ENCODE assay signal across 10 cellular contexts in the genomic region with DNA sequence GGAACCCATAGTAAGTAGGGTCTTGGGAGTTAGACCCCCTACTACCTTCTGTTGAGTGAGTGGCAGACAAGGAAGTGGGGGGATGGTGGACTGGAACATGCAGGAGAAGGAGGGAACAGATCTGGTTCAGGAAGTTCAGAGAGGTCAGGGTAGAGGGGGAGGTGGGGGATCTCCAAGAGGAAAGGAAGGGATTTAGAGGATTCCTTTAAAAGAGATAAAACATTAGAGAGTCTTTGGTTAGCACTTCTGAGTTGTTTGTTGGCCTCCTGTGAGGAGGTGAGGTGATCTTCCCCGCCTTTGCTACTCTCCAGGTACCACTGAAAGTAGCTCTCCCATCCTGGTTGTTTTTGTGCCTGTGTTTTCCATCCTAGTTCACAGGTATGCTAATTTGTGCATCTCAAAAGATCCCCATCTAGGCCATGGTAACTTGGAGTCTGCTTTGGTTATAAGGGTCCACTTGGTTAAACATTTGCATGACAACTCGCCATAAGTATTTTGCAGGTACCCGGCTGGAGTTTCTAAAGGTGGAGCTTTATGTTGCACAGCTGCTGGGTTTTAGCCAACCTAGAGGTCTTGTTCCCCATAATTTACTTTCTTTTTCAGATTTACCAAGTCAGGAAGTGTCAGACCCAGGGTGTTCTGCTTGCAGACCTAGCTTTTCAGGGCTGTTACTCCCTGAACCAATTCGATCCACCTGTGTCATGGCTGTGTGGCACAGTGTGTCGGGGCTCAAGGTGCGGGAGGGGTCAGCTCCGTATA.
DNase-seq lines count a peak whose midpoint lies in the region; ATAC-seq and TF ChIP-seq lines count a peak whose summit lies in the region.
"Had no signal": no experiment of that assay in that cellular context is flagged by ENCODE, and none has a peak within 500 bp of the region (broad histone marks: within the 10 kb centered on the region; RNA-seq: fewer than 3 reads in every experiment).

No MANE protein-coding gene starts in this region.

- 75 to 88% methylated on average over 3 to 4 of the region's 7 CpGs for WGBS in esophagus squamous epithelium, 2 donors

- H3K9me3 Mint-ChIP-seq in activated T-helper 2 cell treated with anti-CD3 and anti-CD28 coated beads, Interferon-gamma antibody, Interleukin-2, Interleukin-4, amounts not matched to agents 10 μg/mL and 5 μg/mL and 100 μg/mL, durations not matched to agents 14 hours and 24 hours and 36 hours = peaks cover 6% of the 10 kb centered on the region

- H3K4me1 ChIP-seq in esophagus squamous epithelium = no peaks in the 10 kb centered on the region
- H3K4me1 ChIP-seq in breast epithelium = no peaks in the 10 kb centered on the region

- DNase-seq in GM12864 (ENCODE audit: low read depth) (peak; percentile 92), esophagus squamous epithelium (lab: John Stamatoyannopoulos, UW) (no peak), SIG-M5 treated with dmso at 0.1 percent for 504 hours (lab: John Stamatoyannopoulos, UW; ENCODE audit: unreplicated experiment) (no peak), breast epithelium (ENCODE audit: low spot score in 2 of 2) (no peak), posterior cingulate gyrus (no peak)
- no peak for DNase-seq in activated T-helper 2 cell treated with anti-CD3 and anti-CD28 coated beads, Interferon-gamma antibody, Interleukin-2, Interleukin-4, amounts not matched to agents 10 μg/mL and 5 μg/mL and 100 μg/mL, durations not matched to agents 14 hours and 24 hours and 36 hours (ENCODE audit: low spot score)
- DNase-seq: SIG-M5 had no signal

- peaks cover 41% of the 10 kb centered on the region for H3K4me1 Mint-ChIP-seq in activated T-helper 2 cell treated with anti-CD3 and anti-CD28 coated beads, Interferon-gamma antibody, Interleukin-2, Interleukin-4, amounts not matched to agents 10 μg/mL and 5 μg/mL and 100 μg/mL, durations not matched to agents 14 hours and 24 hours and 36 hours (ENCODE audit: low read depth)

- H3K27me3 Mint-ChIP-seq in activated T-helper 2 cell treated with anti-CD3 and anti-CD28 coated beads, Interferon-gamma antibody, Interleukin-2, Interleukin-4, amounts not matched to agents 10 μg/mL and 5 μg/mL and 100 μg/mL, durations not matched to agents 14 hours and 24 hours and 36 hours (ENCODE audit: low read depth) = no peaks in the 10 kb centered on the region

- H3K9me3 ChIP-seq in esophagus squamous epithelium = no peaks in the 10 kb centered on the region
- H3K9me3 ChIP-seq in breast epithelium = no peaks in the 10 kb centered on the region

- H3K4me3 ChIP-seq in GM12864 (ENCODE audit: low read depth, low read length) (peak overlapping the region; percentile 1), esophagus squamous epithelium (no peak overlapping the region), breast epithelium (no peak overlapping the region)
- H3K4me3 ChIP-seq: cardiac muscle cell had no signal

- H3K27me3 ChIP-seq in esophagus squamous epithelium (no peaks in the 10 kb centered on the region), breast epithelium (no peaks in the 10 kb centered on the region)
- H3K27me3 ChIP-seq: cardiac muscle cell had no signal

- H3K27ac Mint-ChIP-seq in activated T-helper 2 cell treated with anti-CD3 and anti-CD28 coated beads, Interferon-gamma antibody, Interleukin-2, Interleukin-4, amounts not matched to agents 10 μg/mL and 5 μg/mL and 100 μg/mL, durations not matched to agents 14 hours and 24 hours and 36 hours = peak overlapping the region; percentile 1

- H3K36me3 Mint-ChIP-seq in activated T-helper 2 cell treated with anti-CD3 and anti-CD28 coated beads, Interferon-gamma antibody, Interleukin-2, Interleukin-4, amounts not matched to agents 10 μg/mL and 5 μg/mL and 100 μg/mL, durations not matched to agents 14 hours and 24 hours and 36 hours (ENCODE audit: low read depth) = no peaks in the 10 kb centered on the region

- H3K27ac ChIP-seq in esophagus squamous epithelium (no peak overlapping the region), breast epithelium (no peak overlapping the region)
- H3K27ac ChIP-seq: cardiac muscle cell had no signal

- ATAC-seq in GM19328 (IDR thresholded peaks at IDR 0.05; ENCODE audit: unreplicated experiment) (peak; percentile 92), HG03066 (IDR thresholded peaks at IDR 0.05; ENCODE audit: low read depth, unreplicated experiment) (peak; percentile 92)

- TF ChIP-seq CTCF in GM12864 (IDR thresholded peaks at IDR 0.05; ENCODE audit: low read depth, low read length, missing control alignments) = no peak
- TF ChIP-seq CTCF in esophagus squamous epithelium (IDR thresholded peaks at IDR 0.05) = no peak
- TF ChIP-seq CTCF in breast epithelium (IDR thresholded peaks at IDR 0.05) = no peak

- intact Hi-C loops in activated T-helper 2 cell treated with anti-CD3 and anti-CD28 coated beads, Interferon-gamma antibody, Interleukin-2, Interleukin-4, amounts not matched to agents 10 μg/mL and 5 μg/mL and 100 μg/mL, durations not matched to agents 14 hours and 24 hours and 36 hours (cut with micrococcal nuclease) = no loop called here
- intact Hi-C loops in esophagus squamous epithelium (cut with DNase I) = no loop called here
- intact Hi-C loops in breast epithelium (cut with DNase I; ENCODE audit: low total_unique reads) = no loop called here
- intact Hi-C loops in posterior cingulate gyrus (cut with DNase I) = no loop called here

- no peak for TF ChIP-seq POLR2A in esophagus squamous epithelium (IDR thresholded peaks at IDR 0.05)
- no peak for TF ChIP-seq POLR2A in breast epithelium (IDR thresholded peaks at IDR 0.05)

- H3K4me3 Mint-ChIP-seq in activated T-helper 2 cell treated with anti-CD3 and anti-CD28 coated beads, Interferon-gamma antibody, Interleukin-2, Interleukin-4, amounts not matched to agents 10 μg/mL and 5 μg/mL and 100 μg/mL, durations not matched to agents 14 hours and 24 hours and 36 hours (ENCODE audit: low read depth) = no peak overlapping the region

- H3K36me3 ChIP-seq in esophagus squamous epithelium = no peaks in the 10 kb centered on the region
- no peaks in the 10 kb centered on the region for H3K36me3 ChIP-seq in breast epithelium
- H3K36me3 ChIP-seq: cardiac muscle cell had no signal
